Comparison of ENCODE assay signal across 8 cellular contexts in the genomic region with DNA sequence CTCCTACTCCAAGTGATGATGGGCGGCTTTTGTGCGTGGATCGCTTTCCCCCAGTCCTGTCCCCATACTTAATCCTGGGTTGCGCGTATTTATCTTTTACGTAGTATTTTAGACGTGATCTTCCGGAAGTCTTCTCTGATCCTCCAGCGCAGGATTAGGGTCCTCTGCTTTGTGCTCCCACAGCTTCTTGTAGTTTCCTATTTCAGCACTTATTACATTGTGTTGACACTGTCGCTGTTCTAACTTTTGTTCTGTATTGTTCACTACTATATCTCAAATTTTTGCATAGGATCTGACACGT. TPM values are rescaled to one million over a fixed set of nuclear protein-coding genes. Genes with fewer than 3 reads are reported as not detected.
DNase-seq lines count a peak whose midpoint lies in the region; ATAC-seq and TF ChIP-seq lines count a peak whose summit lies in the region.

No MANE protein-coding gene starts in this region.

- H3K9me3 Mint-ChIP-seq in CD14-positive monocyte (no peaks in the 10 kb centered on the region), IgD-negative memory B cell (no peaks in the 10 kb centered on the region)
- H3K9me3 Mint-ChIP-seq in natural killer cell treated with Interleukin-12 subunit alpha and Interleukin-12 subunit beta and Interleukin-15 and Interleukin-18, amount 100 ng/mL, for 72 hours = no peaks in the 10 kb centered on the region

- TF ChIP-seq CTCF in CD14-positive monocyte (IDR thresholded peaks at IDR 0.05) = no peak

- peak in 1 of 2 donors; percentile 21 for ATAC-seq in natural killer cell treated with Interleukin-12 subunit alpha and Interleukin-12 subunit beta and Interleukin-15 and Interleukin-18, amount 100 ng/mL, for 72 hours

- H3K4me3 Mint-ChIP-seq in CD14-positive monocyte (peak overlapping the region; percentile 98 to 99), IgD-negative memory B cell (peak overlapping the region; percentile 94 to 100 (median 100))
- peak overlapping the region; percentile 100 for H3K4me3 Mint-ChIP-seq in natural killer cell treated with Interleukin-12 subunit alpha and Interleukin-12 subunit beta and Interleukin-15 and Interleukin-18, amount 100 ng/mL, for 72 hours

- peaks cover 13% of the 10 kb centered on the region for H3K4me1 Mint-ChIP-seq in CD14-positive monocyte
- H3K4me1 Mint-ChIP-seq in IgD-negative memory B cell = peaks cover 18 to 34% (median 24%) of the 10 kb centered on the region in 3 donors
- peaks cover 18 to 24% of the 10 kb centered on the region in 2 donors for H3K4me1 Mint-ChIP-seq in natural killer cell treated with Interleukin-12 subunit alpha and Interleukin-12 subunit beta and Interleukin-15 and Interleukin-18, amount 100 ng/mL, for 72 hours (ENCODE audit: low read depth in 2 of 2)

- H3K27ac ChIP-seq in cingulate gyrus (ENCODE audit: low read depth, low read length) = peak overlapping the region; percentile 48

- H3K27me3 Mint-ChIP-seq in CD14-positive monocyte (ENCODE audit: low read depth in 3 of 3) (peaks cover 0 to 4% (median 0%) of the 10 kb centered on the region in 3 donors), IgD-negative memory B cell (no peaks in the 10 kb centered on the region)
- H3K27me3 Mint-ChIP-seq in natural killer cell treated with Interleukin-12 subunit alpha and Interleukin-12 subunit beta and Interleukin-15 and Interleukin-18, amount 100 ng/mL, for 72 hours = no peaks in the 10 kb centered on the region

- intact Hi-C loops in CD14-positive monocyte (cut with micrococcal nuclease) = loop anchor here (5.0 to 10.0 kb wide), 5 partner anchors 49 to 246 kb away; a partner anchor contains a TSS

- H3K36me3 Mint-ChIP-seq in CD14-positive monocyte (peaks cover 57 to 77% of the 10 kb centered on the region in 2 donors), IgD-negative memory B cell (peaks cover 9% of the 10 kb centered on the region)
- peaks cover 24% of the 10 kb centered on the region for H3K36me3 Mint-ChIP-seq in natural killer cell treated with Interleukin-12 subunit alpha and Interleukin-12 subunit beta and Interleukin-15 and Interleukin-18, amount 100 ng/mL, for 72 hours

- no peak for DNase-seq in CD14-positive monocyte (ENCODE audit: low spot score)
- no peak for DNase-seq in natural killer cell treated with Interleukin-12 subunit alpha and Interleukin-12 subunit beta and Interleukin-15 and Interleukin-18, amount 100 ng/mL, for 72 hours (ENCODE audit: low spot score)
- no peak for DNase-seq in COR-L47 (lab: John Stamatoyannopoulos, UW)
- no peak for DNase-seq in NCI-H510A (lab: John Stamatoyannopoulos, UW)
- DNase-seq in NCI-H146 treated with DMSO at 0.1 percent for 48 hours (lab: John Stamatoyannopoulos, UW; ENCODE audit: unreplicated experiment) = no peak
- no peak for DNase-seq in SIG-M5 (lab: John Stamatoyannopoulos, UW)

- H3K27ac Mint-ChIP-seq in CD14-positive monocyte (peak overlapping the region; percentile 96 to 100 (median 99)), IgD-negative memory B cell (peak overlapping the region; percentile 89 to 99 (median 98))
- H3K27ac Mint-ChIP-seq in natural killer cell treated with Interleukin-12 subunit alpha and Interleukin-12 subunit beta and Interleukin-15 and Interleukin-18, amount 100 ng/mL, for 72 hours = peak overlapping the region; percentile 92 to 96

RNA-seq across cellular contexts. Expression of a gene that starts 0.5 kb away (rescaled TPM):
- polyA plus RNA-seq in CD14-positive monocyte (10 to 100 TPM; 58.3 to 86.6 TPM), IgD-negative memory B cell (165 TPM)
- total RNA-seq in natural killer cell treated with Interleukin-12 subunit alpha and Interleukin-12 subunit beta and Interleukin-15 and Interleukin-18, amount 100 ng/mL, for 72 hours = 10 to 100 TPM; 78.9 to 93.2 TPM

RNA-seq across cellular contexts. Expression of a gene that starts 0.7 kb away (rescaled TPM):
- polyA plus RNA-seq in CD14-positive monocyte (100 to 1,000 TPM; 207 to 246 TPM), IgD-negative memory B cell (154 TPM)
- total RNA-seq in natural killer cell treated with Interleukin-12 subunit alpha and Interleukin-12 subunit beta and Interleukin-15 and Interleukin-18, amount 100 ng/mL, for 72 hours = 10 to 100 TPM; 56.2 to 56.8 TPM

RNA-seq across cellular contexts. Expression of a gene that starts 8.8 kb away (rescaled TPM):
- polyA plus RNA-seq in CD14-positive monocyte = 10 to 100 TPM in 1 of 2 donors, 1 to 10 TPM in 1; 9.8 to 12.6 TPM
- polyA plus RNA-seq in IgD-negative memory B cell = 14.7 TPM
- 10 to 100 TPM; 11.6 to 30.3 TPM for total RNA-seq in natural killer cell treated with Interleukin-12 subunit alpha and Interleukin-12 subunit beta and Interleukin-15 and Interleukin-18, amount 100 ng/mL, for 72 hours

RNA-seq across cellular contexts. Expression of a gene that starts 15.1 kb away (rescaled TPM):
- 1,000 to 10,000 TPM; 2,434 to 3,095 TPM for polyA plus RNA-seq in CD14-positive monocyte
- 1.5 TPM for polyA plus RNA-seq in IgD-negative memory B cell
- total RNA-seq in natural killer cell treated with Interleukin-12 subunit alpha and Interleukin-12 subunit beta and Interleukin-15 and Interleukin-18, amount 100 ng/mL, for 72 hours = under 1 TPM; 0.92 to 1.00 TPM

RNA-seq across cellular contexts. Expression of a gene that starts 16.6 kb away (rescaled TPM):
- polyA plus RNA-seq in CD14-positive monocyte (10 to 100 TPM; 11.2 to 13.3 TPM), IgD-negative memory B cell (13.5 TPM)
- 10 to 100 TPM; 43.7 to 52.7 TPM for total RNA-seq in natural killer cell treated with Interleukin-12 subunit alpha and Interleukin-12 subunit beta and Interleukin-15 and Interleukin-18, amount 100 ng/mL, for 72 hours
